23 cellular contexts compared by ENCODE assay signal in the genomic region with DNA sequence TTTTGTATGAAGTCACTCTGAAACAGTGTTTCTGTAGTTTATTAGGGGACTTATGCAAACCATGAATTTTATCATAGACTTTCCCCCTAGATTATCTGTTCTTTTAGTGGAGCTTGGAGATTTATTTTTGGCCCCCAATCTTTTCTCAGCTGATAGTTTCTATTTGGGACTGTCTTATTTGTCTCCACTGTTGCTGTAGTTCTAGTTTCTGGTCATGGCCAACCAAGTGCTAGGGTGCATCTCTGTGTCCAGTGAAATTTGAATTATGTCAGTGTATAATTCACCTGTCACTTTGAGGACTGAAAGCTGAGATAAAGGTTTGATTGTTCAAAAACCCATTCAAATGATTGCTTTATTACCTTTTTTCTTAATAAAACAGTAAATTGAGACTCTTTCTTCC.
DNase-seq lines count a peak whose midpoint lies in the region; ATAC-seq, FAIRE-seq and TF ChIP-seq lines count a peak whose summit lies in the region.
"Had no signal": no experiment of that assay in that cellular context is flagged by ENCODE, and none has a peak within 500 bp of the region (broad histone marks: within the 10 kb centered on the region; RNA-seq: fewer than 3 reads in every experiment).

No MANE protein-coding gene starts in this region.

- H3K9ac ChIP-seq in iPS-20b (ENCODE audit: low read depth, low read length): no peak overlapping the region
- H3K9ac ChIP-seq: BLaER1 had no signal

- CTCF ChIA-PET in Caco-2 (lab: Charles Lee): no interaction called here

- POLR2A ChIA-PET in Caco-2 (lab: Charles Lee): no interaction called here

- H3K36me3 ChIP-seq in cardiac muscle cell (peaks cover 60% of the 10 kb centered on the region), right atrium auricular region (peaks cover 49% of the 10 kb centered on the region), iPS-20b (ENCODE audit: insufficient read depth, low read depth, low read length) (peaks cover 90% of the 10 kb centered on the region), Caco-2 (ENCODE audit: control insufficient read depth, insufficient read depth, low read length) (no peaks in the 10 kb centered on the region)

- H3K27ac Mint-ChIP-seq in Caco-2 (ENCODE audit: unreplicated experiment): no peak overlapping the region
- H3K27ac Mint-ChIP-seq: B cell; CD4-positive, CD25-positive, alpha-beta regulatory T cell; HFFc6 had no signal

- H3K9me3 ChIP-seq in cardiac muscle cell (ENCODE audit: low read depth) (no peaks in the 10 kb centered on the region), right atrium auricular region (no peaks in the 10 kb centered on the region), iPS-20b (ENCODE audit: insufficient read depth, low read depth, low read length) (no peaks in the 10 kb centered on the region), Caco-2 (no peaks in the 10 kb centered on the region)
- H3K9me3 ChIP-seq: BLaER1, HAP-1 had no signal

- H3K27ac ChIP-seq in cardiac muscle cell (peak overlapping the region; percentile 7), right atrium auricular region (peak overlapping the region in 1 of 2 donors; percentile 30), iPS-20b (ENCODE audit: low read length) (no peak overlapping the region)
- H3K27ac ChIP-seq: 22Rv1, BLaER1, C4-2B had no signal

- peaks cover 11% of the 10 kb centered on the region for H3K4me1 Mint-ChIP-seq in Caco-2 (ENCODE audit: low read depth, unreplicated experiment)
- H3K4me1 Mint-ChIP-seq: B cell had no signal

- ATAC-seq in HG03439 (IDR thresholded peaks at IDR 0.05; ENCODE audit: unreplicated experiment): no peak

- H3K36me3 Mint-ChIP-seq in Caco-2 (ENCODE audit: insufficient read depth, unreplicated experiment): peaks cover 61% of the 10 kb centered on the region

- H3K4me1 ChIP-seq in cardiac muscle cell (ENCODE audit: low read depth): no peaks in the 10 kb centered on the region
- no peaks in the 10 kb centered on the region for H3K4me1 ChIP-seq in right atrium auricular region
- peaks cover 16% of the 10 kb centered on the region for H3K4me1 ChIP-seq in iPS-20b (ENCODE audit: insufficient read depth, low read length)
- H3K4me1 ChIP-seq in Caco-2: no peaks in the 10 kb centered on the region
- H3K4me1 ChIP-seq: BLaER1 had no signal

- no peaks in the 10 kb centered on the region for H3K9me3 Mint-ChIP-seq in Caco-2 (ENCODE audit: unreplicated experiment)
- H3K9me3 Mint-ChIP-seq: CD4-positive, CD25-positive, alpha-beta regulatory T cell; CD8-positive, alpha-beta memory T cell; HFFc6 had no signal

- no peak overlapping the region for H3K4me3 ChIP-seq in cardiac muscle cell
- no peak overlapping the region for H3K4me3 ChIP-seq in right atrium auricular region
- peak overlapping the region; percentile 18 for H3K4me3 ChIP-seq in iPS-20b (ENCODE audit: low read length)
- no peak overlapping the region for H3K4me3 ChIP-seq in Caco-2 (ENCODE audit: low read depth, low read length)
- H3K4me3 ChIP-seq: BLaER1, HAP-1 had no signal

- TF ChIP-seq CTCF in cardiac muscle cell (IDR thresholded peaks at IDR 0.05; ENCODE audit: low read depth, low read length): no peak
- no peak for TF ChIP-seq CTCF in right atrium auricular region (IDR thresholded peaks at IDR 0.05)
- no peak for TF ChIP-seq CTCF in Caco-2 (IDR thresholded peaks at IDR 0.05; ENCODE audit: insufficient read depth in 1 of 2, low read depth in 1 of 2, low read length in 1 of 2, severe bottlenecking in 1 of 2, unreplicated experiment in 1 of 2)

- H3K27me3 Mint-ChIP-seq in Caco-2 (ENCODE audit: insufficient read depth, unreplicated experiment): no peaks in the 10 kb centered on the region
- H3K27me3 Mint-ChIP-seq: B cell; CD4-positive, CD25-positive, alpha-beta regulatory T cell; CD8-positive, alpha-beta memory T cell had no signal

- DNase-seq in cardiac muscle cell (ENCODE audit: low read depth in 1 of 2, low spot score in 1 of 2) (no peak), right atrium auricular region (ENCODE audit: low spot score) (no peak), HTR-8/SVneo (ENCODE audit: insufficient read length, low spot score) (no peak), Caco-2 (no peak)
- DNase-seq: Calu3; CD4-positive, CD25-positive, alpha-beta regulatory T cell; CD8-positive, alpha-beta memory T cell; DMS53; DMS79 treated with DMSO at 0.1 percent for 48 hours; GF-D8; GOT3; HFFc6 had no signal

- no TSS peak for BruUV-seq in Caco-2 (replicated peaks; lab: Mats Ljungman, UMichigan)

- no peak overlapping the region for H3K4me3 Mint-ChIP-seq in Caco-2 (ENCODE audit: unreplicated experiment)
- H3K4me3 Mint-ChIP-seq: B cell; CD4-positive, CD25-positive, alpha-beta regulatory T cell; CD8-positive, alpha-beta memory T cell; HFFc6 had no signal

- intact Hi-C loops in Caco-2 (cut with micrococcal nuclease; ENCODE audit: unreplicated experiment): no loop called here

- peak; percentile 80 for FAIRE-seq in HTR-8/SVneo (lab: Jason Lieb, UNC)
- FAIRE-seq: A204.1, GM12891, GM18507, H54 had no signal

- H3K27me3 ChIP-seq in cardiac muscle cell (no peaks in the 10 kb centered on the region), right atrium auricular region (no peaks in the 10 kb centered on the region), iPS-20b (ENCODE audit: insufficient read depth, low read length) (no peaks in the 10 kb centered on the region), Caco-2 (replicated peaks; ENCODE audit: control insufficient read depth, insufficient read depth, low read length) (no peaks in the 10 kb centered on the region)
- H3K27me3 ChIP-seq: BLaER1 had no signal
